ENCODE assay signal across 10 cellular contexts in genomic region chr7:92645531-92646061, GRCh38. TPM values are rescaled to one million over a fixed set of nuclear protein-coding genes. Genes with fewer than 3 reads are reported as not detected.
A peak's percentile ranks its signal among the peaks of the same experiment; 100 is the strongest.
DNase-seq lines count a peak whose midpoint lies in the region; ATAC-seq and TF ChIP-seq lines count a peak whose summit lies in the region.
"Had no signal": no experiment of that assay in that cellular context is flagged by ENCODE, and none has a peak within 500 bp of the region (broad histone marks: within the 10 kb centered on the region; RNA-seq: fewer than 3 reads in every experiment).

No MANE protein-coding gene starts in this region.

- TF ChIP-seq CTCF in fibroblast of the aortic adventitia (IDR thresholded peaks at IDR 0.05; ENCODE audit: insufficient read depth, low read length): no peak

- H3K36me3 Mint-ChIP-seq in stimulated activated memory B cell treated with anti-CD40 and anti-IgM and Interleukin-4, amounts not matched to agents 10 μg/mL and 1 μg/mL and 100 μg/mL, for 72 hours: peaks cover 5% of the 10 kb centered on the region

- peak; percentile 22 to 36 for ATAC-seq in activated CD4-positive, CD25-positive, alpha-beta regulatory T cell treated with anti-CD3 and anti-CD28 coated beads, Interleukin-2, amount 50 U/mL, for 24 hours
- ATAC-seq in SK-N-SH treated with all-trans-retinoic acid at 6 μM for 48 hours: peak; percentile 44
- ATAC-seq in stimulated activated memory B cell treated with anti-CD40 and anti-IgM and Interleukin-4, amounts not matched to agents 10 μg/mL and 1 μg/mL and 100 μg/mL, for 72 hours: no peak
- no peak for ATAC-seq in GM18498 (IDR thresholded peaks at IDR 0.05; ENCODE audit: unreplicated experiment)

- H3K27ac Mint-ChIP-seq in stimulated activated memory B cell treated with anti-CD40 and anti-IgM and Interleukin-4, amounts not matched to agents 10 μg/mL and 1 μg/mL and 100 μg/mL, for 72 hours: peak overlapping the region; percentile 27
- H3K27ac Mint-ChIP-seq: B cell had no signal

- peaks cover 48% of the 10 kb centered on the region for H3K4me1 Mint-ChIP-seq in stimulated activated memory B cell treated with anti-CD40 and anti-IgM and Interleukin-4, amounts not matched to agents 10 μg/mL and 1 μg/mL and 100 μg/mL, for 72 hours

- DNase-seq in activated CD4-positive, CD25-positive, alpha-beta regulatory T cell (lab: John Stamatoyannopoulos, UW): no peak
- DNase-seq in fibroblast of the aortic adventitia (ENCODE audit: low read depth) (peak; percentile 67), HCEC 1CT (no peak), hippocampal formation (lab: John Stamatoyannopoulos, UW) (no peak)

- H3K27me3 Mint-ChIP-seq in stimulated activated memory B cell treated with anti-CD40 and anti-IgM and Interleukin-4, amounts not matched to agents 10 μg/mL and 1 μg/mL and 100 μg/mL, for 72 hours: no peaks in the 10 kb centered on the region
- H3K27me3 Mint-ChIP-seq: B cell had no signal

- no peaks in the 10 kb centered on the region for H3K9me3 Mint-ChIP-seq in stimulated activated memory B cell treated with anti-CD40 and anti-IgM and Interleukin-4, amounts not matched to agents 10 μg/mL and 1 μg/mL and 100 μg/mL, for 72 hours
- H3K9me3 Mint-ChIP-seq: neural crest cell had no signal

- H3K4me3 Mint-ChIP-seq in stimulated activated memory B cell treated with anti-CD40 and anti-IgM and Interleukin-4, amounts not matched to agents 10 μg/mL and 1 μg/mL and 100 μg/mL, for 72 hours: no peak overlapping the region
- H3K4me3 Mint-ChIP-seq: B cell, neural crest cell had no signal

- H3K4me3 ChIP-seq in fibroblast of the aortic adventitia (ENCODE audit: low read depth, low read length): no peak overlapping the region

TF ChIP-seq in SK-N-SH treated with all-trans-retinoic acid at 6 μM for 48 hours, 23 proteins besides CTCF, POLR2A, EP300 and RAD21:
- no peak for TF ChIP-seq PATZ1 (CRISPR knock-in tag; IDR thresholded peaks at IDR 0.05; ENCODE audit: borderline replicate concordance)
- 0 out of 2 replicates have a peak, but pooled peaks have one; percentile 33 for TF ChIP-seq ESRRG (CRISPR knock-in tag; IDR thresholded peaks at IDR 0.05)
- 0 out of 2 replicates have a peak, but pooled peaks have one; percentile 32 for TF ChIP-seq ZFP3 (CRISPR knock-in tag; IDR thresholded peaks at IDR 0.05)
- TF ChIP-seq, protein P1, sequence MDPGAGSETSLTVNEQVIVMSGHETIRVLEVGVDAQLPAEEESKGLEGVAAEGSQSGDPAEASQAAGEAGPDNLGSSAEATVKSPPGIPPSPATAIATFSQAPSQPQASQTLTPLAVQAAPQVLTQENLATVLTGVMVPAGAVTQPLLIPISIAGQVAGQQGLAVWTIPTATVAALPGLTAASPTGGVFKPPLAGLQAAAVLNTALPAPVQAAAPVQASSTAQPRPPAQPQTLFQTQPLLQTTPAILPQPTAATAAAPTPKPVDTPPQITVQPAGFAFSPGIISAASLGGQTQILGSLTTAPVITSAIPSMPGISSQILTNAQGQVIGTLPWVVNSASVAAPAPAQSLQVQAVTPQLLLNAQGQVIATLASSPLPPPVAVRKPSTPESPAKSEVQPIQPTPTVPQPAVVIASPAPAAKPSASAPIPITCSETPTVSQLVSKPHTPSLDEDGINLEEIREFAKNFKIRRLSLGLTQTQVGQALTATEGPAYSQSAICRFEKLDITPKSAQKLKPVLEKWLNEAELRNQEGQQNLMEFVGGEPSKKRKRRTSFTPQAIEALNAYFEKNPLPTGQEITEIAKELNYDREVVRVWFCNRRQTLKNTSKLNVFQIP (CRISPR knock-in tag; IDR thresholded peaks at IDR 0.05; ENCODE audit: borderline replicate concordance, low read depth): no peak
- TF ChIP-seq ZFP30 (CRISPR knock-in tag; IDR thresholded peaks at IDR 0.05): no peak
- no peak for TF ChIP-seq ZNF565 (CRISPR knock-in tag; conservative IDR thresholded peaks at IDR 0.05; ENCODE audit: low read depth)
- no peak for TF ChIP-seq CSDC2 (CRISPR knock-in tag; IDR thresholded peaks at IDR 0.05)
- TF ChIP-seq TSHZ2 (CRISPR knock-in tag; IDR thresholded peaks at IDR 0.05): no peak
- no peak for TF ChIP-seq ISL1 (CRISPR knock-in tag; IDR thresholded peaks at IDR 0.05)

RNA-seq across cellular contexts. Expression of gene FAM133B, which starts 55.4 kb away (rescaled TPM):
- 20.0 and 31.6 TPM in 2 replicates for total RNA-seq in fibroblast of the aortic adventitia (ENCODE audit: low replicate concordance)

Comparison
In these comparisons a context has a peak if more than half of its experiments do, and no peak if none do; other contexts are left out.
1. ATAC-seq: peak in activated CD4-positive, CD25-positive, alpha-beta regulatory T cell treated with anti-CD3 and anti-CD28 coated beads, Interleukin-2, amount 50 U/mL, for 24 hours (2 of 2) and SK-N-SH treated with all-trans-retinoic acid at 6 μM for 48 hours (single experiment); none in stimulated activated memory B cell treated with anti-CD40 and anti-IgM and Interleukin-4, amounts not matched to agents 10 μg/mL and 1 μg/mL and 100 μg/mL, for 72 hours (single experiment) and GM18498 (single experiment).